23 cellular contexts compared by ENCODE assay signal in the genomic region with DNA sequence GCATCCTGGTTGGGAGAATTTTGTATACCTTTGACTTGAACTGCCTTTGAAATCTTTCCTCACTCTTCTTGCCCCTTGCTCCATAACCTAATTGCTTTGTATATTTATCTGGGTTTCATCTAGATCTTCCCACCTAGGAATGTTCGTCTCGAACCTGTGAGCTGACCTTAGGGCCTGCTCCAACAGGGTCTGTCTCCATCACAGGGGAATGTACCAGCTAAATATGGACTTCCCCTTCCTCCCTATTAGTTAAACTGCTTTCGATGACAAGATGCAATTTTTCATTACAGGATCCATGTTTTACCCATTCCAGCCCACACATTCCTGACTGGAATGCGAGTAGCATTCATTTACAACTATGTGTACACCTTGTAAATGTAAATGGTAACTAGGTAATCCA. TPM values are rescaled to one million over a fixed set of nuclear protein-coding genes. Genes with fewer than 3 reads are reported as not detected.
A peak's percentile ranks its signal among the peaks of the same experiment; 100 is the strongest.
DNase-seq lines count a peak whose midpoint lies in the region; ATAC-seq and TF ChIP-seq lines count a peak whose summit lies in the region.
"Had no signal": no experiment of that assay in that cellular context is flagged by ENCODE, and none has a peak within 500 bp of the region (broad histone marks: within the 10 kb centered on the region; RNA-seq: fewer than 3 reads in every experiment).

No MANE protein-coding gene starts in this region.

- H3K36me3 ChIP-seq in BLaER1 = no peaks in the 10 kb centered on the region

- peaks cover 40% of the 10 kb centered on the region for H3K27me3 Mint-ChIP-seq in WTC11 (ENCODE audit: low read depth)
- H3K27me3 Mint-ChIP-seq in stimulated activated naive B cell treated with anti-CD40 and anti-IgM and Interleukin-4, amounts not matched to agents 10 μg/mL and 1 μg/mL and 100 μg/mL, for 72 hours = peaks cover 63 to 68% of the 10 kb centered on the region in 2 donors

- H3K9me3 Mint-ChIP-seq in WTC11 = peaks cover 4% of the 10 kb centered on the region; the same call in 1 of the 2 replicates
- no peaks in the 10 kb centered on the region for H3K9me3 Mint-ChIP-seq in stimulated activated naive B cell treated with anti-CD40 and anti-IgM and Interleukin-4, amounts not matched to agents 10 μg/mL and 1 μg/mL and 100 μg/mL, for 72 hours
- H3K9me3 Mint-ChIP-seq: CD14-positive monocyte; CD8-positive, alpha-beta memory T cell had no signal

- peaks cover 48% of the 10 kb centered on the region for H3K4me1 ChIP-seq in BLaER1
- H3K4me1 ChIP-seq: A549 had no signal

- H3K4me2 ChIP-seq in BLaER1 = peak overlapping the region; percentile 29
- H3K4me2 ChIP-seq: A549 had no signal

- no peak for ATAC-seq in WTC11
- no peak for ATAC-seq in stimulated activated naive B cell treated with anti-CD40 and anti-IgM and Interleukin-4, amounts not matched to agents 10 μg/mL and 1 μg/mL and 100 μg/mL, for 72 hours (replicated peaks)
- ATAC-seq in GM19351 (IDR thresholded peaks at IDR 0.05; ENCODE audit: unreplicated experiment) = no peak
- ATAC-seq: A549 had no signal

- no peak overlapping the region for H3K9ac ChIP-seq in BLaER1

- TF ChIP-seq CTCF in WTC11 (IDR thresholded peaks at IDR 0.05) (no peak), coronary artery (IDR thresholded peaks at IDR 0.05) (no peak)

- 0 out of 2 replicates have a peak overlapping the region, but pooled peaks have one; percentile 58 for H3K27ac Mint-ChIP-seq in WTC11
- H3K27ac Mint-ChIP-seq in stimulated activated naive B cell treated with anti-CD40 and anti-IgM and Interleukin-4, amounts not matched to agents 10 μg/mL and 1 μg/mL and 100 μg/mL, for 72 hours = peak overlapping the region; percentile 76
- H3K27ac Mint-ChIP-seq: B cell; CD4-positive, alpha-beta memory T cell; CD4-positive, CD25-positive, alpha-beta regulatory T cell; CD8-positive, alpha-beta memory T cell had no signal

- H3K27me3 ChIP-seq in BLaER1 = no peaks in the 10 kb centered on the region

- H3K9me3 ChIP-seq in BLaER1 = no peaks in the 10 kb centered on the region
- H3K9me3 ChIP-seq: A549 had no signal

- H4K20me1 ChIP-seq in BLaER1 = no peaks in the 10 kb centered on the region

- CTCF ChIA-PET in WTC11 (lab: Charles Lee) = no interaction called here

- H3K36me3 Mint-ChIP-seq in WTC11 = no peaks in the 10 kb centered on the region
- H3K36me3 Mint-ChIP-seq in stimulated activated naive B cell treated with anti-CD40 and anti-IgM and Interleukin-4, amounts not matched to agents 10 μg/mL and 1 μg/mL and 100 μg/mL, for 72 hours = no peaks in the 10 kb centered on the region
- H3K36me3 Mint-ChIP-seq: CD4-positive, alpha-beta memory T cell; CD4-positive, CD25-positive, alpha-beta regulatory T cell; CD8-positive, alpha-beta memory T cell had no signal

- POLR2A ChIA-PET in WTC11 (lab: Charles Lee) = interaction anchor here (0.6 kb wide), 1 partner anchor 22 kb away, joined by 3 read pairs; no protein-coding TSS in a partner anchor

- H3K27ac ChIP-seq in BLaER1 (no peak overlapping the region), coronary artery (no peak overlapping the region)
- H3K27ac ChIP-seq: 22Rv1, A549 had no signal

- DNase-seq in WTC11 (ENCODE audit: low spot score) (no peak), coronary artery (ENCODE audit: low spot score) (no peak)
- DNase-seq in stimulated activated naive B cell treated with anti-CD40 and anti-IgM and Interleukin-4, amounts not matched to agents 10 μg/mL and 1 μg/mL and 100 μg/mL, for 72 hours = no peak
- DNase-seq: AML-193; C1 segment of cervical spinal cord; CD4-positive, alpha-beta memory T cell; CD4-positive, CD25-positive, alpha-beta regulatory T cell; CD8-positive, alpha-beta memory T cell; COR-L47; DMS 273 treated with DMSO at 0.1 percent for 48 hours; DMS153; DMS53; DMS79; DND-41; EL; GDM1 had no signal

- H3K4me3 Mint-ChIP-seq in WTC11 = no peak overlapping the region
- H3K4me3 Mint-ChIP-seq in stimulated activated naive B cell treated with anti-CD40 and anti-IgM and Interleukin-4, amounts not matched to agents 10 μg/mL and 1 μg/mL and 100 μg/mL, for 72 hours = no peak overlapping the region
- H3K4me3 Mint-ChIP-seq: B cell; CD14-positive monocyte; CD4-positive, CD25-positive, alpha-beta regulatory T cell; CD8-positive, alpha-beta memory T cell had no signal

- H3K4me1 Mint-ChIP-seq in WTC11 = peaks cover 53% of the 10 kb centered on the region
- H3K4me1 Mint-ChIP-seq in stimulated activated naive B cell treated with anti-CD40 and anti-IgM and Interleukin-4, amounts not matched to agents 10 μg/mL and 1 μg/mL and 100 μg/mL, for 72 hours = peaks cover 0 to 1% of the 10 kb centered on the region in 2 donors
- H3K4me1 Mint-ChIP-seq: B cell; CD4-positive, CD25-positive, alpha-beta regulatory T cell; CD8-positive, alpha-beta memory T cell had no signal

- H3K4me3 ChIP-seq in BLaER1 (no peak overlapping the region), coronary artery (no peak overlapping the region)
- H3K4me3 ChIP-seq: A549, GM12878 had no signal

TF ChIP-seq in WTC11, 78 proteins besides CTCF, POLR2A, EP300 and RAD21:
- TF ChIP-seq ZNF232 (CRISPR knock-in tag; IDR thresholded peaks at IDR 0.05) = no peak
- TF ChIP-seq, protein P1, sequence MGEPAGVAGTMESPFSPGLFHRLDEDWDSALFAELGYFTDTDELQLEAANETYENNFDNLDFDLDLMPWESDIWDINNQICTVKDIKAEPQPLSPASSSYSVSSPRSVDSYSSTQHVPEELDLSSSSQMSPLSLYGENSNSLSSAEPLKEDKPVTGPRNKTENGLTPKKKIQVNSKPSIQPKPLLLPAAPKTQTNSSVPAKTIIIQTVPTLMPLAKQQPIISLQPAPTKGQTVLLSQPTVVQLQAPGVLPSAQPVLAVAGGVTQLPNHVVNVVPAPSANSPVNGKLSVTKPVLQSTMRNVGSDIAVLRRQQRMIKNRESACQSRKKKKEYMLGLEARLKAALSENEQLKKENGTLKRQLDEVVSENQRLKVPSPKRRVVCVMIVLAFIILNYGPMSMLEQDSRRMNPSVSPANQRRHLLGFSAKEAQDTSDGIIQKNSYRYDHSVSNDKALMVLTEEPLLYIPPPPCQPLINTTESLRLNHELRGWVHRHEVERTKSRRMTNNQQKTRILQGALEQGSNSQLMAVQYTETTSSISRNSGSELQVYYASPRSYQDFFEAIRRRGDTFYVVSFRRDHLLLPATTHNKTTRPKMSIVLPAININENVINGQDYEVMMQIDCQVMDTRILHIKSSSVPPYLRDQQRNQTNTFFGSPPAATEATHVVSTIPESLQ (CRISPR knock-in tag; IDR thresholded peaks at IDR 0.05) = no peak

RNA-seq across cellular contexts. Expression of a gene that starts 10.6 kb away (rescaled TPM):
- total RNA-seq in WTC11 (2021) = 52.9 to 71.3 TPM (median 62.1 TPM) in 3 replicates
- total RNA-seq: CD4-positive, CD25-positive, alpha-beta regulatory T cell had no signal
